ENCODE assay signal across 15 cellular contexts in the genomic region with DNA sequence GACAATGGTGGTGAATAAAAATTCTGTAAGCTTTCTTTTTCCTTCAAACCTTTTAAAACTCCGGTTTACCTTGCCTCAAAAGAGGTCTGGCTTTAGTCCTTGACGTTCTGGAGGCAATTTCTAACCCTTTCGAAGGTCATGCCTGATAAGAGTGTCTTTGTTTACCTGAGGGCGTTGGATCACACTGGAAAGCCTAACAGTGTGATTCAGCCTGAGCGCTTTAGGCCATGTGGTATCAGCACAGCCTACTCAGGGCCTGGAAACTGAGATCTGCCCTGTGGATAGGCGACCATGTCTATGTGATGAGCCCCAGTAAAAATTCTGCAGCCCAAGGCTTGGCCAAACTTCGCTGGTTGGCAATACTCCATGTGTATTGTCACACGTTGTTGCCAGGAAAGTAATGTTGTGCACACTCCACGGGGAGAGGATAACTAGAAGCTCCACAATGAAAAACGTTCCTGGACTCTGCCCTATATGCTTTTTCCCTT. TPM values are rescaled to one million over a fixed set of nuclear protein-coding genes. Genes with fewer than 3 reads are reported as not detected.
A peak's percentile ranks its signal among the peaks of the same experiment; 100 is the strongest.
DNase-seq lines count a peak whose midpoint lies in the region; ATAC-seq, FAIRE-seq and TF ChIP-seq lines count a peak whose summit lies in the region.
"Had no signal": no experiment of that assay in that cellular context is flagged by ENCODE, and none has a peak within 500 bp of the region (broad histone marks: within the 10 kb centered on the region; RNA-seq: fewer than 3 reads in every experiment).

No MANE protein-coding gene starts in this region.

- H3K4me1 Mint-ChIP-seq in astrocyte (ENCODE audit: low read depth, unreplicated experiment) (peaks cover 50% of the 10 kb centered on the region), glutamatergic neuron (ENCODE audit: low read depth, unreplicated experiment) (peaks cover 11% of the 10 kb centered on the region)

- no peak overlapping the region for H3K4me2 ChIP-seq in astrocyte (ENCODE audit: low read length)

- H3K4me1 ChIP-seq in astrocyte (ENCODE audit: insufficient read depth, low read length) = peaks cover 8% of the 10 kb centered on the region
- peaks cover 6 to 85% (median 68%) of the 10 kb centered on the region in 12 donors for H3K4me1 ChIP-seq in heart left ventricle
- peaks cover 31 to 70% of the 10 kb centered on the region in 2 donors for H3K4me1 ChIP-seq in mucosa of rectum (ENCODE audit: control insufficient read depth in 2 of 2, insufficient read depth in 2 of 2, low read length in 2 of 2)
- peaks cover 20 to 28% of the 10 kb centered on the region in 2 donors for H3K4me1 ChIP-seq in uterus

- H3K27ac ChIP-seq in astrocyte (ENCODE audit: low read depth, low read length) = no peak overlapping the region
- peak overlapping the region; percentile 17 to 81 (median 50) for H3K27ac ChIP-seq in heart left ventricle
- peak overlapping the region; percentile 68 to 80 for H3K27ac ChIP-seq in mucosa of rectum (ENCODE audit: low read depth in 2 of 2, low read length in 2 of 2)
- peak overlapping the region; percentile 64 to 82 for H3K27ac ChIP-seq in uterus

- peaks cover 96% of the 10 kb centered on the region for H4K20me1 ChIP-seq in astrocyte (ENCODE audit: insufficient read depth, low read length)

- peaks cover 94% of the 10 kb centered on the region for H3K79me2 ChIP-seq in astrocyte (ENCODE audit: insufficient read depth, low read length)

- H3K27me3 ChIP-seq in astrocyte (ENCODE audit: insufficient read depth, low read length) (no peaks in the 10 kb centered on the region), heart left ventricle (no peaks in the 10 kb centered on the region), mucosa of rectum (ENCODE audit: control insufficient read depth in 2 of 2, insufficient read depth in 2 of 2, low read length in 2 of 2) (no peaks in the 10 kb centered on the region), uterus (no peaks in the 10 kb centered on the region)
- H3K27me3 ChIP-seq: gastrocnemius medialis had no signal

- H3K9ac ChIP-seq in astrocyte (ENCODE audit: low read length) = no peak overlapping the region
- H3K9ac ChIP-seq in mucosa of rectum (ENCODE audit: low read depth in 1 of 2, low read length in 2 of 2) = peak overlapping the region in 1 of 2 donors; percentile 29

- H3K27ac Mint-ChIP-seq in astrocyte (ENCODE audit: unreplicated experiment) = no peak overlapping the region
- H3K27ac Mint-ChIP-seq in glutamatergic neuron (ENCODE audit: unreplicated experiment) = no peak overlapping the region
- H3K27ac Mint-ChIP-seq: activated naive CD8-positive, alpha-beta T cell treated with anti-CD3 and anti-CD28 coated beads, Interleukin-2, amount 50 U/mL, for 24 hours had no signal

- no peaks in the 10 kb centered on the region for H3K36me3 ChIP-seq in astrocyte (ENCODE audit: insufficient read depth, low read length)
- peaks cover 0 to 3% (median 0%) of the 10 kb centered on the region in 9 donors for H3K36me3 ChIP-seq in heart left ventricle
- H3K36me3 ChIP-seq in mucosa of rectum (ENCODE audit: control insufficient read depth in 2 of 2, insufficient read depth in 2 of 2, low read length in 2 of 2) = no peaks in the 10 kb centered on the region
- no peaks in the 10 kb centered on the region for H3K36me3 ChIP-seq in uterus
- H3K36me3 ChIP-seq: gastrocnemius medialis had no signal

- TF ChIP-seq POLR2A in heart left ventricle (IDR thresholded peaks at IDR 0.05) (no peak), uterus (IDR thresholded peaks at IDR 0.05) (no peak)

- no peak overlapping the region for H2AFZ ChIP-seq in astrocyte (ENCODE audit: low read depth, low read length)

- H3K4me3 ChIP-seq in astrocyte (ENCODE audit: insufficient read depth, low read depth, low read length) = no peak overlapping the region
- no peak overlapping the region for H3K4me3 ChIP-seq in heart left ventricle
- H3K4me3 ChIP-seq in mucosa of rectum (ENCODE audit: low read length in 2 of 2) = no peak overlapping the region
- H3K4me3 ChIP-seq in uterus = no peak overlapping the region
- H3K4me3 ChIP-seq: gastrocnemius medialis had no signal

- 38 to 45% (median 41%) methylated on average over 10 of the region's 10 CpGs for WGBS in heart left ventricle, 4 donors

- intact Hi-C loops in heart left ventricle (cut with DNase I) = no loop called here
- intact Hi-C loops in uterus (cut with DNase I; ENCODE audit: low total_unique reads) = no loop called here

- H3K27me3 Mint-ChIP-seq in astrocyte (ENCODE audit: low read depth, unreplicated experiment) (no peaks in the 10 kb centered on the region), glutamatergic neuron (ENCODE audit: unreplicated experiment) (peaks cover 4% of the 10 kb centered on the region)
- H3K27me3 Mint-ChIP-seq: activated naive CD8-positive, alpha-beta T cell treated with anti-CD3 and anti-CD28 coated beads, Interleukin-2, amount 50 U/mL, for 24 hours; CD4-positive, alpha-beta memory T cell had no signal

- H3K9me3 ChIP-seq in astrocyte (ENCODE audit: insufficient read depth, low read depth, low read length) (no peaks in the 10 kb centered on the region), heart left ventricle (no peaks in the 10 kb centered on the region), mucosa of rectum (ENCODE audit: control insufficient read depth in 2 of 2, low read length in 2 of 2) (no peaks in the 10 kb centered on the region), uterus (no peaks in the 10 kb centered on the region)
- H3K9me3 ChIP-seq: gastrocnemius medialis had no signal

- peak; percentile 11 for DNase-seq in astrocyte (ENCODE audit: low read depth)
- peak in 1 of 5 donors; percentile 41 for DNase-seq in heart left ventricle
- no peak for DNase-seq in uterus
- no peak for DNase-seq in inferior parietal cortex (ENCODE audit: extremely low spot score)
- no peak for DNase-seq in glutamatergic neuron
- DNase-seq in stimulated activated CD4-positive, alpha-beta T cell treated with anti-CD3 and anti-CD28 coated beads, Interleukin-2, amount 100 ng/mL, for 24 hours = no peak
- DNase-seq: activated naive CD8-positive, alpha-beta T cell treated with anti-CD3 and anti-CD28 coated beads, Interleukin-2, amount 50 U/mL, for 24 hours; CD4-positive, alpha-beta memory T cell; gastrocnemius medialis; GF-D8; NCI-H2081 treated with DMSO at 0.1 percent for 48 hours; SIG-M5; stimulated activated CD4-positive, alpha-beta T cell treated with anti-CD3 and anti-CD28 coated beads, Interleukin-4, amount 100 ng/mL, for 24 hours; stimulated activated naive CD4-positive, alpha-beta T cell treated with Interleukin-2 at 50 U/mL for 16 hours had no signal

- peak; percentile 17 to 69 (median 56) for ATAC-seq in heart left ventricle
- ATAC-seq: activated naive CD8-positive, alpha-beta T cell treated with anti-CD3 and anti-CD28 coated beads, Interleukin-2, amount 50 U/mL, for 24 hours had no signal

- TF ChIP-seq CTCF in astrocyte (IDR thresholded peaks at IDR 0.05; ENCODE audit: insufficient read depth, low read depth, low read length) (no peak), heart left ventricle (IDR thresholded peaks at IDR 0.05) (no peak), uterus (IDR thresholded peaks at IDR 0.05) (no peak), glutamatergic neuron (IDR thresholded peaks at IDR 0.05; ENCODE audit: partially characterized antibody, unreplicated experiment) (no peak)

- H3K36me3 Mint-ChIP-seq in astrocyte (ENCODE audit: low read depth, unreplicated experiment) (peaks cover 4% of the 10 kb centered on the region), glutamatergic neuron (ENCODE audit: unreplicated experiment) (no peaks in the 10 kb centered on the region)

- H3K9me3 Mint-ChIP-seq in astrocyte (ENCODE audit: unreplicated experiment) (no peaks in the 10 kb centered on the region), glutamatergic neuron (ENCODE audit: unreplicated experiment) (no peaks in the 10 kb centered on the region)
- H3K9me3 Mint-ChIP-seq: activated naive CD8-positive, alpha-beta T cell treated with anti-CD3 and anti-CD28 coated beads, Interleukin-2, amount 50 U/mL, for 24 hours; CD4-positive, alpha-beta memory T cell had no signal

- FAIRE-seq in astrocyte (lab: Jason Lieb, UNC) = no peak

- no peak overlapping the region for H3K4me3 Mint-ChIP-seq in astrocyte (ENCODE audit: unreplicated experiment)
- H3K4me3 Mint-ChIP-seq in glutamatergic neuron (ENCODE audit: unreplicated experiment) = no peak overlapping the region
- H3K4me3 Mint-ChIP-seq: activated naive CD8-positive, alpha-beta T cell treated with anti-CD3 and anti-CD28 coated beads, Interleukin-2, amount 50 U/mL, for 24 hours; CD4-positive, alpha-beta memory T cell had no signal

RNA-seq across cellular contexts. Expression of a gene that starts 10.7 kb away (rescaled TPM):
- 69.4 and 73.9 TPM in 2 replicates for total RNA-seq in astrocyte
- 10 to 100 TPM; 13.8 to 47.1 (median 20.2) TPM for total RNA-seq in heart left ventricle
- 10 to 100 TPM in 1 of 2 donors, 1 to 10 TPM in 1; 3.7 to 17.3 TPM for polyA plus RNA-seq in heart left ventricle
- 10 to 100 TPM; 53.2 to 72.4 (median 66.4) TPM for total RNA-seq in uterus
- 28.1 TPM for total RNA-seq in glutamatergic neuron (ENCODE audit: unreplicated experiment)
